Comparison of ENCODE assay signal across 12 cellular contexts in the genomic region with DNA sequence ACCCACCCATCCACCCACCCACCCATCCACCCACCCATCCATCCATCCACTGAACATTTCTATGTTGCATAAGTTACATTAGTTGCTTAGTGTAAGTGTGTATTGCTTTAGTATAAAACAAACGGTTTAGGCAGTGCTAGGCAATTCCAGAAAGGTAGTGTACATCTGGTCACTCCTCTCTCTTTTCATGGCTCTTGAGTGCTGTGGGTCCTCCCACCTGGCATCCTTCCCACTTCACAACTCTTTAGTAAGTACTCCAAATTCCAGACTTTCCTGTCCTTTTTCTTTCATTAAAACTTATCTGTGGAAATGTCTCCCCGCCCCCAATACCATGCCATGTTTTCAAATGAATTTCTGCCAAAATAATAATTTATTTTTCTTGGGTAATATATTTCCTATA.
"Had no signal": no experiment of that assay in that cellular context is flagged by ENCODE, and none has a peak within 500 bp of the region (broad histone marks: within the 10 kb centered on the region; RNA-seq: fewer than 3 reads in every experiment).

No MANE protein-coding gene starts in this region.

- H3K27me3 ChIP-seq: ovary, stomach, uterus had no signal

- H3K36me3 ChIP-seq: ovary, uterus had no signal

- H3K4me3 ChIP-seq: ovary, stomach, thoracic aorta, uterus had no signal

- DNase-seq: activated CD4-positive, alpha-beta T cell treated with anti-CD3 and anti-CD28 coated beads for 48 hours; activated CD8-positive, alpha-beta memory T cell treated with anti-CD3 and anti-CD28 coated beads, Interleukin-2, amount 50 U/mL, for 48 hours; activated CD8-positive, alpha-beta T cell treated with anti-CD3 and anti-CD28 coated beads, Interleukin-2, amount 10 ng/mL, durations not matched to agents 7 days and 5 days; activated naive CD4-positive, alpha-beta T cell; endodermal cell; hypothalamus; ovary; retina; stomach; T-helper 17 cell; uterus had no signal

- H3K9me3 ChIP-seq: ovary, stomach, thoracic aorta, uterus had no signal

- H3K4me1 ChIP-seq: uterus had no signal

- H3K27ac ChIP-seq: ovary, stomach, thoracic aorta, uterus had no signal
